1 cellular context compared by ENCODE assay signal in the genomic region with DNA sequence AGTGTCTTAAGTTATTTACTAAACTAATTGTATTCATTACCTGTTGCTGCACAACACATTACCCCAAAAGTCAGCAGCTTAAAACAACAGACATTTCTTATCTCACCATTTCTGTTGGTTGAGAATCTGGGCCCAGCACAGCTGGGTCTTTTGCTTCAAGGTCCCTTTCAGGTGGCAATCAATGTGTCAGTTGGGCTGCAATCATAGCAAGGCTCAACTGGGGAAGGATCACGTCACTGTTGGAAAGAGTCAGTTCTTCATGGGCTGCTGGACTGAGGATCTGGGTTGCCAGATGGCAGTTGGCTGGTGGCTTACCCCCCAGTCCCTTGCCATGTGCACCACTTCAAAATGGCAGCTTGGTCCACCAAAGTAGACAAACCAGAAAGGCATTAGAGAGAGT.
TF ChIP-seq lines count a peak whose summit lies in the region.

No MANE protein-coding gene starts in this region.

TF ChIP-seq in GM23338, 12 proteins besides CTCF, POLR2A, EP300 and RAD21 (continued from another document):
- TF ChIP-seq, protein P1, sequence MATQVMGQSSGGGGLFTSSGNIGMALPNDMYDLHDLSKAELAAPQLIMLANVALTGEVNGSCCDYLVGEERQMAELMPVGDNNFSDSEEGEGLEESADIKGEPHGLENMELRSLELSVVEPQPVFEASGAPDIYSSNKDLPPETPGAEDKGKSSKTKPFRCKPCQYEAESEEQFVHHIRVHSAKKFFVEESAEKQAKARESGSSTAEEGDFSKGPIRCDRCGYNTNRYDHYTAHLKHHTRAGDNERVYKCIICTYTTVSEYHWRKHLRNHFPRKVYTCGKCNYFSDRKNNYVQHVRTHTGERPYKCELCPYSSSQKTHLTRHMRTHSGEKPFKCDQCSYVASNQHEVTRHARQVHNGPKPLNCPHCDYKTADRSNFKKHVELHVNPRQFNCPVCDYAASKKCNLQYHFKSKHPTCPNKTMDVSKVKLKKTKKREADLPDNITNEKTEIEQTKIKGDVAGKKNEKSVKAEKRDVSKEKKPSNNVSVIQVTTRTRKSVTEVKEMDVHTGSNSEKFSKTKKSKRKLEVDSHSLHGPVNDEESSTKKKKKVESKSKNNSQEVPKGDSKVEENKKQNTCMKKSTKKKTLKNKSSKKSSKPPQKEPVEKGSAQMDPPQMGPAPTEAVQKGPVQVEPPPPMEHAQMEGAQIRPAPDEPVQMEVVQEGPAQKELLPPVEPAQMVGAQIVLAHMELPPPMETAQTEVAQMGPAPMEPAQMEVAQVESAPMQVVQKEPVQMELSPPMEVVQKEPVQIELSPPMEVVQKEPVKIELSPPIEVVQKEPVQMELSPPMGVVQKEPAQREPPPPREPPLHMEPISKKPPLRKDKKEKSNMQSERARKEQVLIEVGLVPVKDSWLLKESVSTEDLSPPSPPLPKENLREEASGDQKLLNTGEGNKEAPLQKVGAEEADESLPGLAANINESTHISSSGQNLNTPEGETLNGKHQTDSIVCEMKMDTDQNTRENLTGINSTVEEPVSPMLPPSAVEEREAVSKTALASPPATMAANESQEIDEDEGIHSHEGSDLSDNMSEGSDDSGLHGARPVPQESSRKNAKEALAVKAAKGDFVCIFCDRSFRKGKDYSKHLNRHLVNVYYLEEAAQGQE (IDR thresholded peaks at IDR 0.05; ENCODE audit: unreplicated experiment) = no peak
- TF ChIP-seq CREB1 (CRISPR knock-in tag; IDR thresholded peaks at IDR 0.05; ENCODE audit: low read depth) (no peak), POLR2AphosphoS5 (IDR thresholded peaks at IDR 0.05; ENCODE audit: low read depth) (no peak), NANOG (IDR thresholded peaks at IDR 0.05; ENCODE audit: borderline replicate concordance) (no peak), JUNB (IDR thresholded peaks at IDR 0.05; ENCODE audit: unreplicated experiment) (no peak), STAT1 (IDR thresholded peaks at IDR 0.05; ENCODE audit: unreplicated experiment) (no peak)
- TF ChIP-seq, protein P2, sequence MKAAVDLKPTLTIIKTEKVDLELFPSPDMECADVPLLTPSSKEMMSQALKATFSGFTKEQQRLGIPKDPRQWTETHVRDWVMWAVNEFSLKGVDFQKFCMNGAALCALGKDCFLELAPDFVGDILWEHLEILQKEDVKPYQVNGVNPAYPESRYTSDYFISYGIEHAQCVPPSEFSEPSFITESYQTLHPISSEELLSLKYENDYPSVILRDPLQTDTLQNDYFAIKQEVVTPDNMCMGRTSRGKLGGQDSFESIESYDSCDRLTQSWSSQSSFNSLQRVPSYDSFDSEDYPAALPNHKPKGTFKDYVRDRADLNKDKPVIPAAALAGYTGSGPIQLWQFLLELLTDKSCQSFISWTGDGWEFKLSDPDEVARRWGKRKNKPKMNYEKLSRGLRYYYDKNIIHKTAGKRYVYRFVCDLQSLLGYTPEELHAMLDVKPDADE (IDR thresholded peaks at IDR 0.05) = no peak
